ENCODE assay signal across 23 cellular contexts in the genomic region with DNA sequence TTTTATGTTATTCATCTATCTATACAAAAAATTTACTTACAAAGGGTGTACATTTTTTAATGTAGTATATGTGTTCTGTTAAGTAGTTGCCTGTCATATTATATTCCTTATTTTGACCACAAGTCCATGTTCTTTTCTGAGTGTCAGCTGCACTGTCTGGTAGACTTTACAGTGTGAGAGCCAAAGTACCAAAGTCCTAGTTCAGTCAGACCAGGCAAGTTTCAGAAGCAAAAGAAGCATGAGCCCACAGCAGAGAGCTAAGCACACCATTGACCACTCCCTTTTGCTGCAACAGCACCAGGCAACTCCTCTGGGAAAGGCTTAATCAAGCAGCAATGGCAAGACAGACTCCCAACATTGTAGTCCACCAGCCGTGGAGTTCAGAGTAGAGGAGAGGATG.
"Had no signal": no experiment of that assay in that cellular context is flagged by ENCODE, and none has a peak within 500 bp of the region (broad histone marks: within the 10 kb centered on the region; RNA-seq: fewer than 3 reads in every experiment).

No MANE protein-coding gene starts in this region.

- DNase-seq: activated CD4-positive, alpha-beta T cell treated with anti-CD3 and anti-CD28 coated beads for 36 hours; activated CD4-positive, CD25-positive, alpha-beta regulatory T cell; activated CD8-positive, alpha-beta memory T cell treated with anti-CD3 and anti-CD28 coated beads, Interleukin-2, amount 10 ng/mL, durations not matched to agents 7 days and 5 days; activated CD8-positive, alpha-beta T cell treated with anti-CD3 and anti-CD28 coated beads, Interleukin-2, amount 10 ng/mL, durations not matched to agents 7 days and 5 days; activated naive CD8-positive, alpha-beta T cell treated with anti-CD3 and anti-CD28 coated beads, Interleukin-2, amount 50 U/mL, for 24 hours; activated T-cell treated with anti-CD3 and anti-CD28 coated beads, Interleukin-2, amount 50 U/mL, for 48 hours; amygdala; central memory CD4-positive, alpha-beta T cell; foreskin fibroblast; heart left ventricle; left ventricle myocardium inferior; naive B cell; nephron progenitor cell; ovary; psoas muscle; spleen; stimulated activated naive CD4-positive, alpha-beta T cell treated with Interleukin-2 at 50 U/mL for 16 hours had no signal

- H3K27ac ChIP-seq: heart left ventricle, left ventricle myocardium inferior, neutrophil, ovary, psoas muscle, spleen, tibial nerve had no signal

- H3K9me3 ChIP-seq: heart left ventricle, left ventricle myocardium inferior, neutrophil, ovary, psoas muscle, spleen, tibial nerve had no signal

- H3K9me3 Mint-ChIP-seq: activated naive CD4-positive, alpha-beta T cell treated with anti-CD3 and anti-CD28 coated beads, Interleukin-2, amount 50 U/mL, for 24 hours; activated naive CD8-positive, alpha-beta T cell treated with anti-CD3 and anti-CD28 coated beads, Interleukin-2, amount 50 U/mL, for 24 hours; activated T-helper 2 cell treated with anti-CD3 and anti-CD28 coated beads, Interferon-gamma antibody, Interleukin-2, Interleukin-4, amounts not matched to agents 10 μg/mL and 5 μg/mL and 100 μg/mL, durations not matched to agents 14 hours and 24 hours and 36 hours; naive B cell; nephron progenitor cell; T-helper 2 cell treated with Interferon-gamma antibody and Interleukin-4, amounts not matched to agents 5 μg/mL and 100 μg/mL, for 36 hours had no signal

- ATAC-seq: activated CD4-positive, alpha-beta T cell treated with anti-CD3 and anti-CD28 coated beads for 36 hours; activated CD8-positive, alpha-beta memory T cell treated with anti-CD3 and anti-CD28 coated beads, Interleukin-2, amount 10 ng/mL, durations not matched to agents 7 days and 5 days; activated CD8-positive, alpha-beta T cell treated with anti-CD3 and anti-CD28 coated beads, Interleukin-2, amount 10 ng/mL, durations not matched to agents 7 days and 5 days; activated naive CD8-positive, alpha-beta T cell treated with anti-CD3 and anti-CD28 coated beads, Interleukin-2, amount 50 U/mL, for 24 hours; esophagus mucosa; heart left ventricle; psoas muscle had no signal

- H3K4me1 ChIP-seq: heart left ventricle, left ventricle myocardium inferior, psoas muscle, spleen, tibial nerve had no signal

- H3K27me3 Mint-ChIP-seq: activated CD8-positive, alpha-beta memory T cell treated with anti-CD3 and anti-CD28 coated beads, Interleukin-2, amount 10 ng/mL, durations not matched to agents 7 days and 5 days had no signal

- H3K36me3 ChIP-seq: heart left ventricle, left ventricle myocardium inferior, neutrophil, ovary, spleen, tibial nerve had no signal

- H3K27me3 ChIP-seq: heart left ventricle, neutrophil, ovary, spleen, tibial nerve had no signal

- H3K4me1 Mint-ChIP-seq: activated CD4-positive, alpha-beta T cell treated with anti-CD3 and anti-CD28 coated beads for 36 hours; activated CD8-positive, alpha-beta memory T cell treated with anti-CD3 and anti-CD28 coated beads, Interleukin-2, amount 10 ng/mL, durations not matched to agents 7 days and 5 days; activated naive CD4-positive, alpha-beta T cell treated with anti-CD3 and anti-CD28 coated beads, Interleukin-2, amount 50 U/mL, for 24 hours; activated naive CD8-positive, alpha-beta T cell treated with anti-CD3 and anti-CD28 coated beads, Interleukin-2, amount 50 U/mL, for 24 hours; naive B cell had no signal

- H3K4me3 ChIP-seq: heart left ventricle, left ventricle myocardium inferior, ovary, psoas muscle, spleen, tibial nerve had no signal

- H3K4me3 Mint-ChIP-seq: activated CD4-positive, alpha-beta T cell treated with anti-CD3 and anti-CD28 coated beads for 36 hours; activated CD8-positive, alpha-beta memory T cell treated with anti-CD3 and anti-CD28 coated beads, Interleukin-2, amount 10 ng/mL, durations not matched to agents 7 days and 5 days; activated CD8-positive, alpha-beta T cell treated with anti-CD3 and anti-CD28 coated beads, Interleukin-2, amount 10 ng/mL, durations not matched to agents 7 days and 5 days; activated naive CD4-positive, alpha-beta T cell treated with anti-CD3 and anti-CD28 coated beads, Interleukin-2, amount 50 U/mL, for 24 hours; activated naive CD8-positive, alpha-beta T cell treated with anti-CD3 and anti-CD28 coated beads, Interleukin-2, amount 50 U/mL, for 24 hours; naive B cell; nephron progenitor cell; T-helper 2 cell treated with Interferon-gamma antibody and Interleukin-4, amounts not matched to agents 5 μg/mL and 100 μg/mL, for 36 hours had no signal

- H3K27ac Mint-ChIP-seq: activated CD4-positive, alpha-beta T cell treated with anti-CD3 and anti-CD28 coated beads for 36 hours; activated CD8-positive, alpha-beta memory T cell treated with anti-CD3 and anti-CD28 coated beads, Interleukin-2, amount 10 ng/mL, durations not matched to agents 7 days and 5 days; activated CD8-positive, alpha-beta T cell treated with anti-CD3 and anti-CD28 coated beads, Interleukin-2, amount 10 ng/mL, durations not matched to agents 7 days and 5 days; activated naive CD4-positive, alpha-beta T cell treated with anti-CD3 and anti-CD28 coated beads, Interleukin-2, amount 50 U/mL, for 24 hours; activated naive CD8-positive, alpha-beta T cell treated with anti-CD3 and anti-CD28 coated beads, Interleukin-2, amount 50 U/mL, for 24 hours; activated T-helper 2 cell treated with anti-CD3 and anti-CD28 coated beads, Interferon-gamma antibody, Interleukin-2, Interleukin-4, amounts not matched to agents 10 μg/mL and 5 μg/mL and 100 μg/mL, durations not matched to agents 14 hours and 24 hours and 36 hours; nephron progenitor cell; T-helper 2 cell treated with Interferon-gamma antibody and Interleukin-4, amounts not matched to agents 5 μg/mL and 100 μg/mL, for 36 hours had no signal

- H3K36me3 Mint-ChIP-seq: activated CD8-positive, alpha-beta memory T cell treated with anti-CD3 and anti-CD28 coated beads, Interleukin-2, amount 10 ng/mL, durations not matched to agents 7 days and 5 days; activated naive CD4-positive, alpha-beta T cell treated with anti-CD3 and anti-CD28 coated beads, Interleukin-2, amount 50 U/mL, for 24 hours; naive B cell had no signal
